8 cellular contexts compared by ENCODE assay signal in the genomic region with DNA sequence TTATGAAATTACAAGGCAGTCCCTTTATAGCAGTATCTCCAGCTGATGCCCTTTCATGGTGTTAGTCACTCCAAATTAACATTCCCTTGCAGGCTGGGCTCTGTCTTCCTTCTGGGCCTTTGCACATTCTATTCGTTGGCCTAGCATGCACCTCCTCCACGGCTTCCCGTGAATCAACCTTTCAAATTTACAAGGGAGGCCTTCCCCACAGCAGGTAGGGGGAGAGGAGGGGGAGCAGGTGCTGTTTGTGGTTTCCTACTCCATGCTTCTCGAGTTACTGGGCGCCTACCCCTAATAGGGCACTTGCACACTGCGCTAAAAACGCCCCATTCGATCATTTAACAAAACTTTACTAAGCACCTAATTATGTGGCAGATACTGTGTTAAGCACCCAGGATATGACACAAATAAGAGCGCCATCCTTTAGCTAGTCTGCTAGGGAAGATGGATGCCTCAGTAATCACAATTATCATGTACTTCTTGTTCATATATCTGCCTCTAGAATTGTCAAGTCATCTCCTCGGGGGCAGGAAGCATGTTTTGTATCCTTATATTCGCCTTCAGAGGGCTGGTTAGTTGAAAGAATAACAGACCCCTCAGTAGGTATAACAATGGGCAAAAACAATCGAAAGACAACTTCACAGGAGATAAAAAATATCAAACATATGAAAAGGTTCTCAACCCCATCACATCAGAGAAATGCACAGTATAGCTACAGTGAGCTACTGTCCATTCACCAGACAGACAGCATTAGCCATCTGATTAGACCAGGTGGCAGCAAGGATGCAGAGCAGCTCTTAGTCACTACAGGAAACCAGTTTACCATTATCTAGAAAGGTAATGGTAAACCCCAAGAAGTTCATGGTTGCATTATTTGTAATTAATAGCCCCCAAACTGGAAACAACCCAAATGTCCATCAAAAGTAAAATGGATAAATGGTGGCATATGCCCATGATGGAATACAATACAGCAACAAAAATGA. TPM values are rescaled to one million over a fixed set of nuclear protein-coding genes. Genes with fewer than 3 reads are reported as not detected.
DNase-seq lines count a peak whose midpoint lies in the region; ATAC-seq and TF ChIP-seq lines count a peak whose summit lies in the region.

No MANE protein-coding gene starts in this region.

- ATAC-seq in activated CD8-positive, alpha-beta T cell treated with anti-CD3 and anti-CD28 coated beads, Interleukin-2, amount 10 ng/mL, durations not matched to agents 7 days and 5 days, result peak; percentile 4
- ATAC-seq in foreskin keratinocyte (peak; percentile 66), GM18505 (IDR thresholded peaks at IDR 0.05; ENCODE audit: unreplicated experiment) (no peak)

- no peaks in the 10 kb centered on the region for H3K9me2 ChIP-seq in MM.1S (replicated peaks; ENCODE audit: insufficient read depth, low read length)

- H3K9me3 Mint-ChIP-seq in CD4-positive, alpha-beta memory T cell, result peaks cover 0 to 3% (median 0%) of the 10 kb centered on the region in 8 donors
- H3K9me3 Mint-ChIP-seq in activated CD8-positive, alpha-beta T cell treated with anti-CD3 and anti-CD28 coated beads, Interleukin-2, amount 10 ng/mL, durations not matched to agents 7 days and 5 days (ENCODE audit: insufficient read depth), result no peaks in the 10 kb centered on the region

- H3K27ac Mint-ChIP-seq in CD4-positive, alpha-beta memory T cell, result peak overlapping the region; percentile 93 to 100 (median 98)
- peak overlapping the region; percentile 97 for H3K27ac Mint-ChIP-seq in activated CD8-positive, alpha-beta T cell treated with anti-CD3 and anti-CD28 coated beads, Interleukin-2, amount 10 ng/mL, durations not matched to agents 7 days and 5 days

- CTCF ChIA-PET in CD4-positive, alpha-beta memory T cell (lab: Charles Lee; ENCODE audit: partially characterized antibody), result interaction anchor here (1.0 to 2.5 kb wide), 5 partner anchors 10 to 269 kb away, joined by 3 to 8 read pairs (median 5); no protein-coding TSS in a partner anchor
- CTCF ChIA-PET in activated CD8-positive, alpha-beta T cell treated with anti-CD3 and anti-CD28 coated beads, Interleukin-2, amount 10 ng/mL, durations not matched to agents 7 days and 5 days (lab: Charles Lee), result interaction anchor here (0.8 to 2.5 kb wide), 10 partner anchors 9 to 441 kb away, joined by 3 to 10 read pairs (median 4); partner anchors contain the start of genes ADAM15 and PMVK

- H3K9ac ChIP-seq in MM.1S (ENCODE audit: low read length), result peak overlapping the region; percentile 93

- peak overlapping the region; percentile 87 for H3K4me2 ChIP-seq in MM.1S (ENCODE audit: low read depth, low read length)

- no peak for TF ChIP-seq POLR2A in GM18505 (IDR thresholded peaks at IDR 0.05; ENCODE audit: borderline replicate concordance, extremely low read depth, insufficient read depth, insufficient read length)

- peaks cover 41% of the 10 kb centered on the region for H3K4me1 ChIP-seq in CD4-positive, alpha-beta memory T cell (ENCODE audit: insufficient read depth, low read length)
- H3K4me1 ChIP-seq in MM.1S (ENCODE audit: low read length) (peaks cover 24% of the 10 kb centered on the region), foreskin keratinocyte (peaks cover 16% of the 10 kb centered on the region)

- H3K4me1 Mint-ChIP-seq in CD4-positive, alpha-beta memory T cell, result peaks cover 38 to 76% (median 53%) of the 10 kb centered on the region in 4 donors
- H3K4me1 Mint-ChIP-seq in activated CD8-positive, alpha-beta T cell treated with anti-CD3 and anti-CD28 coated beads, Interleukin-2, amount 10 ng/mL, durations not matched to agents 7 days and 5 days (ENCODE audit: low read depth), result peaks cover 58% of the 10 kb centered on the region

- peaks cover 10% of the 10 kb centered on the region for H4K20me1 ChIP-seq in MM.1S (ENCODE audit: insufficient read depth, low read length)

- peaks cover 81% of the 10 kb centered on the region for H3K79me2 ChIP-seq in MM.1S (ENCODE audit: low read length)

- H3K27ac ChIP-seq in CD4-positive, alpha-beta memory T cell (ENCODE audit: low read depth, low read length), result peak overlapping the region; percentile 97
- H3K27ac ChIP-seq in MM.1S (ENCODE audit: low read length) (peak overlapping the region; percentile 75), foreskin keratinocyte (peak overlapping the region; percentile 99)

- no peak for TF ChIP-seq CTCF in MM.1S (IDR thresholded peaks at IDR 0.05; ENCODE audit: low read length)
- no peak for TF ChIP-seq CTCF in foreskin keratinocyte (conservative IDR thresholded peaks at IDR 0.05)

- H3K4me3 ChIP-seq in CD4-positive, alpha-beta memory T cell (ENCODE audit: low read length in 2 of 2), result peak overlapping the region; percentile 34 to 94
- H3K4me3 ChIP-seq in MM.1S (ENCODE audit: low read length), result peak overlapping the region; percentile 82

- peak overlapping the region; percentile 19; the same call in 1 of the 2 replicates for H2AFZ ChIP-seq in MM.1S (ENCODE audit: low read length)

- POLR2A ChIA-PET in CD4-positive, alpha-beta memory T cell (lab: Charles Lee; ENCODE audit: partially characterized antibody), result interaction anchor here (0.8 to 3.2 kb wide), 13 partner anchors 8 to 1893 kb away, joined by 3 to 49 read pairs (median 4); partner anchors contain the start of genes PBXIP1 and PMVK
- POLR2A ChIA-PET in activated CD8-positive, alpha-beta T cell treated with anti-CD3 and anti-CD28 coated beads, Interleukin-2, amount 10 ng/mL, durations not matched to agents 7 days and 5 days (lab: Charles Lee), result interaction anchor here (0.6 to 2.7 kb wide), 10 partner anchors 9 to 346 kb away, joined by 3 to 31 read pairs (median 3); no protein-coding TSS in a partner anchor

- H3K9me3 ChIP-seq in CD4-positive, alpha-beta memory T cell (ENCODE audit: control insufficient read depth in 1 of 2, low read length in 2 of 2), result no peaks in the 10 kb centered on the region
- H3K9me3 ChIP-seq in MM.1S (replicated peaks; ENCODE audit: insufficient read depth, low read length), result no peaks in the 10 kb centered on the region

- H3K36me3 Mint-ChIP-seq in CD4-positive, alpha-beta memory T cell, result peaks cover 7 to 30% of the 10 kb centered on the region in 2 donors
- peaks cover 28% of the 10 kb centered on the region for H3K36me3 Mint-ChIP-seq in activated CD8-positive, alpha-beta T cell treated with anti-CD3 and anti-CD28 coated beads, Interleukin-2, amount 10 ng/mL, durations not matched to agents 7 days and 5 days (ENCODE audit: low read depth)

- H3F3A ChIP-seq in MM.1S (ENCODE audit: insufficient read depth, low read length), result peaks cover 26% of the 10 kb centered on the region

- peak; percentile 60 to 91 (median 65) for DNase-seq in CD4-positive, alpha-beta memory T cell
- peak; percentile 85 for DNase-seq in MM.1S
- DNase-seq in activated CD8-positive, alpha-beta T cell treated with anti-CD3 and anti-CD28 coated beads, Interleukin-2, amount 10 ng/mL, durations not matched to agents 7 days and 5 days, result peak; percentile 50
- DNase-seq in foreskin keratinocyte, result peak; percentile 69 to 85
- DNase-seq in stimulated activated CD4-positive, alpha-beta T cell treated with anti-CD3 and anti-CD28 coated beads, Interleukin-2, amount 100 ng/mL, for 48 hours, result peak; percentile 26 to 34
- no peak for DNase-seq in C1 segment of cervical spinal cord (lab: John Stamatoyannopoulos, UW)
- no peak for DNase-seq in H4 (ENCODE audit: low spot score)

- H3K27me3 ChIP-seq in CD4-positive, alpha-beta memory T cell (ENCODE audit: insufficient read depth, low read length), result no peaks in the 10 kb centered on the region
- H3K27me3 ChIP-seq in MM.1S (replicated peaks; ENCODE audit: insufficient read depth, low read length) (no peaks in the 10 kb centered on the region), foreskin keratinocyte (no peaks in the 10 kb centered on the region)

- H3K27me3 Mint-ChIP-seq in CD4-positive, alpha-beta memory T cell, result no peaks in the 10 kb centered on the region
- H3K27me3 Mint-ChIP-seq in activated CD8-positive, alpha-beta T cell treated with anti-CD3 and anti-CD28 coated beads, Interleukin-2, amount 10 ng/mL, durations not matched to agents 7 days and 5 days (ENCODE audit: low read depth), result no peaks in the 10 kb centered on the region

- H3K36me3 ChIP-seq in CD4-positive, alpha-beta memory T cell (ENCODE audit: insufficient read depth, low read length), result no peaks in the 10 kb centered on the region
- H3K36me3 ChIP-seq in MM.1S (replicated peaks; ENCODE audit: insufficient read depth, low read length), result no peaks in the 10 kb centered on the region

- intact Hi-C loops in CD4-positive, alpha-beta memory T cell (cut with micrococcal nuclease), result loop anchor here (1.0 to 5.0 kb wide), 4 partner anchors 19 to 939 kb away; partner anchors contain the start of genes IL6R, ILF2 and PMVK

- H3K4me3 Mint-ChIP-seq in CD4-positive, alpha-beta memory T cell, result peak overlapping the region; percentile 93 to 99 (median 98)
- H3K4me3 Mint-ChIP-seq in activated CD8-positive, alpha-beta T cell treated with anti-CD3 and anti-CD28 coated beads, Interleukin-2, amount 10 ng/mL, durations not matched to agents 7 days and 5 days, result peak overlapping the region; percentile 85

RNA-seq across cellular contexts. Expression of gene ADAR, which starts 1.7 kb away (rescaled TPM):
- total RNA-seq in CD4-positive, alpha-beta memory T cell, result 100 to 1,000 TPM; 240 to 247 TPM
- 100 to 1,000 TPM in 1 of 2 donors, 10 to 100 TPM in 1; 64.4 to 162 TPM for polyA plus RNA-seq in CD4-positive, alpha-beta memory T cell
- 100 to 1,000 TPM; 314 to 317 TPM for total RNA-seq in activated CD8-positive, alpha-beta T cell treated with anti-CD3 and anti-CD28 coated beads, Interleukin-2, amount 10 ng/mL, durations not matched to agents 7 days and 5 days
- 154 and 166 TPM in 2 replicates for total RNA-seq in foreskin keratinocyte
- polyA plus RNA-seq in foreskin keratinocyte, result 46.0 and 49.4 TPM in 2 replicates
- total RNA-seq in H4 (2014; rRNA removed; shearing (Covaris generic)), result 110 and 120 TPM in 2 replicates

RNA-seq across cellular contexts. Expression of gene CHRNB2, which starts 42.1 kb away (rescaled TPM):
- total RNA-seq in CD4-positive, alpha-beta memory T cell, result not detected
- polyA plus RNA-seq in CD4-positive, alpha-beta memory T cell, result not detected
- total RNA-seq in activated CD8-positive, alpha-beta T cell treated with anti-CD3 and anti-CD28 coated beads, Interleukin-2, amount 10 ng/mL, durations not matched to agents 7 days and 5 days, result not detected
- 0.03 and 0.07 TPM in 2 replicates for total RNA-seq in foreskin keratinocyte
- polyA plus RNA-seq in foreskin keratinocyte, result 0.02 and 0.07 TPM in 2 replicates
- total RNA-seq in H4 (2014; rRNA removed; shearing (Covaris generic)), result not detected in 2 replicates

RNA-seq across cellular contexts. Expression of gene UBE2Q1, which starts 51.2 kb away (rescaled TPM):
- 100 to 1,000 TPM; 112 to 132 TPM for total RNA-seq in CD4-positive, alpha-beta memory T cell
- polyA plus RNA-seq in CD4-positive, alpha-beta memory T cell, result 10 to 100 TPM in 1 of 2 donors, 1 to 10 TPM in 1; 6.4 to 18.6 TPM
- total RNA-seq in activated CD8-positive, alpha-beta T cell treated with anti-CD3 and anti-CD28 coated beads, Interleukin-2, amount 10 ng/mL, durations not matched to agents 7 days and 5 days, result 100 to 1,000 TPM in 1 of 2 experiments, 10 to 100 TPM in 1; 93.6 to 103 TPM
- 33.8 and 35.2 TPM in 2 replicates for total RNA-seq in foreskin keratinocyte
- 42.0 and 48.4 TPM in 2 replicates for polyA plus RNA-seq in foreskin keratinocyte
- total RNA-seq in H4 (2014; rRNA removed; shearing (Covaris generic)), result 34.9 and 35.7 TPM in 2 replicates

Comparison
In these comparisons a context has a peak if more than half of its experiments do, and no peak if none do; other contexts are left out.
1. DNase-seq: peak in CD4-positive, alpha-beta memory T cell (5 of 5), MM.1S (single experiment), activated CD8-positive, alpha-beta T cell treated with anti-CD3 and anti-CD28 coated beads, Interleukin-2, amount 10 ng/mL, durations not matched to agents 7 days and 5 days (single experiment), foreskin keratinocyte (2 of 2) and stimulated activated CD4-positive, alpha-beta T cell treated with anti-CD3 and anti-CD28 coated beads, Interleukin-2, amount 100 ng/mL, for 48 hours (2 of 2); none in C1 segment of cervical spinal cord (0 of 14) and H4 (single experiment).
2. Peak in every context shown above with its lines, with median percentiles within 50 percentile points of each other: H3K27ac ChIP-seq.